Comparison of ENCODE assay signal across 20 cellular contexts in genomic region chr2:158730621-158730905, GRCh38.
"Had no signal": no experiment of that assay in that cellular context is flagged by ENCODE, and none has a peak within 500 bp of the region (broad histone marks: within the 10 kb centered on the region; RNA-seq: fewer than 3 reads in every experiment).

No MANE protein-coding gene starts in this region.

- H3K4me3 Mint-ChIP-seq: activated CD4-positive, alpha-beta T cell treated with anti-CD3 and anti-CD28 coated beads, Interleukin-2, amount 10 ng/mL, durations not matched to agents 7 days and 5 days; activated CD8-positive, alpha-beta T cell treated with anti-CD3 and anti-CD28 coated beads for 36 hours; activated T-cell treated with anti-CD3 and anti-CD28 coated beads, Interleukin-2, amount 50 U/mL, for 4 hours; effector memory CD8-positive, alpha-beta T cell; WTC11 had no signal

- DNase-seq: activated CD4-positive, alpha-beta T cell treated with anti-CD3 and anti-CD28 coated beads for 1 hour; activated CD4-positive, alpha-beta T cell treated with anti-CD3 and anti-CD28 coated beads, Interleukin-2, amount 10 ng/mL, durations not matched to agents 7 days and 5 days; activated CD8-positive, alpha-beta T cell treated with anti-CD3 and anti-CD28 coated beads for 36 hours; activated naive CD4-positive, alpha-beta T cell; activated T-cell treated with anti-CD3 and anti-CD28 coated beads, Interleukin-2, amount 50 U/mL, for 4 hours; cortex of kidney; effector memory CD8-positive, alpha-beta T cell; heart left ventricle; left ventricle myocardium inferior; right cardiac atrium; stimulated activated CD4-positive, alpha-beta T cell treated with anti-CD3 and anti-CD28 coated beads, Interleukin-15, amount 100 ng/mL, for 24 hours; stimulated activated CD4-positive, alpha-beta T cell treated with anti-CD3 and anti-CD28 coated beads, Interleukin-2, amount 100 ng/mL, for 24 hours; stimulated activated naive CD4-positive, alpha-beta T cell; T-helper 2 cell; tibial artery had no signal

- H3K36me3 ChIP-seq: heart left ventricle, left ventricle myocardium inferior, suprapubic skin, tibial artery had no signal

- H3K27me3 Mint-ChIP-seq: activated CD4-positive, alpha-beta T cell treated with anti-CD3 and anti-CD28 coated beads, Interleukin-2, amount 10 ng/mL, durations not matched to agents 7 days and 5 days; activated CD8-positive, alpha-beta T cell treated with anti-CD3 and anti-CD28 coated beads for 36 hours had no signal

- H3K4me1 Mint-ChIP-seq: activated CD4-positive, alpha-beta T cell treated with anti-CD3 and anti-CD28 coated beads, Interleukin-2, amount 10 ng/mL, durations not matched to agents 7 days and 5 days had no signal

- H3K36me3 Mint-ChIP-seq: activated naive CD4-positive, alpha-beta T cell treated with anti-CD3 and anti-CD28 coated beads, Interleukin-2, amount 50 U/mL, for 72 hours; WTC11 had no signal

- H3K27me3 ChIP-seq: heart left ventricle, suprapubic skin had no signal

- H3K9me3 Mint-ChIP-seq: activated CD4-positive, alpha-beta T cell treated with anti-CD3 and anti-CD28 coated beads, Interleukin-2, amount 10 ng/mL, durations not matched to agents 7 days and 5 days; activated CD8-positive, alpha-beta T cell treated with anti-CD3 and anti-CD28 coated beads for 36 hours; activated naive CD4-positive, alpha-beta T cell treated with anti-CD3 and anti-CD28 coated beads, Interleukin-2, amount 50 U/mL, for 72 hours; activated T-cell treated with anti-CD3 and anti-CD28 coated beads, Interleukin-2, amount 50 U/mL, for 4 hours; effector memory CD8-positive, alpha-beta T cell; nephron; WTC11 had no signal

- H3K27ac Mint-ChIP-seq: activated CD4-positive, alpha-beta T cell treated with anti-CD3 and anti-CD28 coated beads, Interleukin-2, amount 10 ng/mL, durations not matched to agents 7 days and 5 days; activated CD8-positive, alpha-beta T cell treated with anti-CD3 and anti-CD28 coated beads for 36 hours; activated naive CD4-positive, alpha-beta T cell treated with anti-CD3 and anti-CD28 coated beads, Interleukin-2, amount 50 U/mL, for 72 hours; effector memory CD8-positive, alpha-beta T cell; WTC11 had no signal

- H3K4me3 ChIP-seq: heart left ventricle, left ventricle myocardium inferior, lung, suprapubic skin, tibial artery had no signal

- H3K9me3 ChIP-seq: heart left ventricle, left ventricle myocardium inferior, suprapubic skin, tibial artery had no signal

- H3K27ac ChIP-seq: heart left ventricle, left ventricle myocardium inferior, suprapubic skin, tibial artery had no signal
